Comparison of ENCODE assay signal across 28 cellular contexts in genomic region chr5:169512385-169512784, GRCh38.
"Had no signal": no experiment of that assay in that cellular context is flagged by ENCODE, and none has a peak within 500 bp of the region (broad histone marks: within the 10 kb centered on the region; RNA-seq: fewer than 3 reads in every experiment).

No MANE protein-coding gene starts in this region.

- ATAC-seq: activated naive CD4-positive, alpha-beta T cell treated with anti-CD3 and anti-CD28 coated beads, Interleukin-2, amount 50 U/mL, for 72 hours; activated naive CD8-positive, alpha-beta T cell treated with anti-CD3 and anti-CD28 coated beads, Interleukin-2, amount 50 U/mL, for 24 hours; activated T-cell treated with anti-CD3 and anti-CD28 coated beads, Interleukin-2, amount 50 U/mL, for 4 hours; body of pancreas; PC-3; T-helper 17 cell had no signal

- DNase-seq: activated B cell treated with CpG ODN at 0.5 μM for 24 hours; activated CD4-positive, alpha-beta memory T cell treated with anti-CD3 and anti-CD28 coated beads for 36 hours; activated CD4-positive, alpha-beta T cell treated with anti-CD3 and anti-CD28 coated beads for 1 hour; activated CD4-positive, alpha-beta T cell treated with anti-CD3 and anti-CD28 coated beads, Interleukin-2, amount 10 ng/mL, durations not matched to agents 7 days and 5 days; activated CD8-positive, alpha-beta memory T cell treated with anti-CD3 and anti-CD28 coated beads for 24 hours; activated effector memory CD4-positive, alpha-beta T cell treated with anti-CD3 and anti-CD28 coated beads, Interleukin-2, amount 50 U/mL, for 16 hours; activated naive CD4-positive, alpha-beta T cell treated with Interleukin-2 at 50 U/mL for 16 hours; activated naive CD8-positive, alpha-beta T cell treated with anti-CD3 and anti-CD28 coated beads, Interleukin-2, amount 50 U/mL, for 24 hours; activated T-cell treated with anti-CD3 and anti-CD28 coated beads, Interleukin-2, amount 50 U/mL, for 4 hours; amniotic stem cell; body of pancreas; central memory CD4-positive, alpha-beta T cell; Kasumi-1; NCI-H1048; NCI-H1417; NCI-H1930; NCI-H2171; NCI-H2227 treated with DMSO at 0.1 percent for 48 hours; NCI-H446 treated with DMSO at 0.1 percent for 48 hours; NCI-H524 treated with DMSO at 0.1 percent for 48 hours; NCI-H748 treated with DMSO at 0.1 percent for 48 hours; PC-3; SIG-M5; T-helper 17 cell; T-helper 9 cell had no signal

- H3K9me3 ChIP-seq: ascending aorta, body of pancreas had no signal

- H3K27ac ChIP-seq: ascending aorta, body of pancreas had no signal

- FAIRE-seq: bronchial epithelial cell had no signal

- H3K4me3 ChIP-seq: ascending aorta, body of pancreas had no signal

- H3K4me1 ChIP-seq: ascending aorta, body of pancreas had no signal

- H3K27me3 ChIP-seq: ascending aorta, body of pancreas had no signal

- H3K36me3 ChIP-seq: ascending aorta had no signal
